Comparison of ENCODE assay signal across 11 cellular contexts in genomic region chr11:36363361-36364272, GRCh38.
DNase-seq lines count a peak whose midpoint lies in the region; ATAC-seq, FAIRE-seq and TF ChIP-seq lines count a peak whose summit lies in the region.
"Had no signal": no experiment of that assay in that cellular context is flagged by ENCODE, and none has a peak within 500 bp of the region (broad histone marks: within the 10 kb centered on the region; RNA-seq: fewer than 3 reads in every experiment).

No MANE protein-coding gene starts in this region.

- H3K9me3 ChIP-seq in K562 (replicated peaks; ENCODE audit: control insufficient read depth, insufficient read depth, low read depth, low read length), result no peaks in the 10 kb centered on the region
- H3K9me3 ChIP-seq in mucosa of rectum (ENCODE audit: control insufficient read depth in 2 of 2, low read length in 2 of 2), result no peaks in the 10 kb centered on the region
- no peaks in the 10 kb centered on the region for H3K9me3 ChIP-seq in adrenal gland (replicated peaks in 1 of 3)

- DNase-seq in GM12892 (ENCODE audit: insufficient read length) (no peak), LoVo (ENCODE audit: low spot score) (peak; percentile 35), K562 (ENCODE audit: extremely low read depth in 1 of 4, low spot score in 3 of 4) (no peak), NCI-H510A treated with DMSO at 0.1 percent for 48 hours (lab: John Stamatoyannopoulos, UW) (no peak), mesenteric fat pad (ENCODE audit: low spot score) (no peak), adrenal gland (no peak)
- DNase-seq: activated CD4-positive, alpha-beta T cell treated with anti-CD3 and anti-CD28 coated beads for 4 hours; amygdala; stimulated activated CD4-positive, alpha-beta T cell treated with anti-CD3 and anti-CD28 coated beads, Interleukin-2, amount 100 ng/mL, for 48 hours had no signal

- H3K4me1 ChIP-seq in K562 (replicated peaks in 1 of 2; ENCODE audit: control insufficient read depth in 2 of 2, insufficient read depth in 2 of 2, low read length in 2 of 2) (no peaks in the 10 kb centered on the region; a peak in 3 of 5 replicates), mucosa of rectum (ENCODE audit: control insufficient read depth in 2 of 2, insufficient read depth in 2 of 2, low read length in 2 of 2) (peaks cover 26 to 55% of the 10 kb centered on the region in 2 donors), adrenal gland (replicated peaks in 1 of 2) (peaks cover 0 to 14% of the 10 kb centered on the region in 2 donors)

- POLR2A ChIA-PET in K562 (lab: Yijun Ruan, JAX), result interaction anchor here (0.6 to 1.4 kb wide), 3 partner anchors 9 to 243 kb away, joined by 3 to 5 read pairs (median 3); no protein-coding TSS in a partner anchor

- TF ChIP-seq EP300 in K562 (IDR thresholded peaks at IDR 0.05; ENCODE audit: low read length), result no peak

- in situ Hi-C loops in K562 (cut with MboI), result no loop called here

- TF ChIP-seq RAD21 in K562 (CRISPR knock-in tag; conservative IDR thresholded peaks at IDR 0.05 in 1 of 2, IDR thresholded peaks at IDR 0.05 in 1 of 2), result no peak

- peak; percentile 53 for FAIRE-seq in GM12892 (lab: Jason Lieb, UNC)
- no peak for FAIRE-seq in K562 (lab: Jason Lieb, UNC)

- H3K36me3 ChIP-seq in K562 (ENCODE audit: control insufficient read depth, insufficient read depth, low read length) (no peaks in the 10 kb centered on the region), mucosa of rectum (ENCODE audit: control insufficient read depth in 2 of 2, insufficient read depth in 2 of 2, low read length in 2 of 2) (no peaks in the 10 kb centered on the region), adrenal gland (replicated peaks in 1 of 2) (no peaks in the 10 kb centered on the region)

- no TSS peak for BruUV-seq in K562 (replicated peaks; lab: Mats Ljungman, UMichigan)

- H3K4me3 ChIP-seq in K562 (no peak overlapping the region), mucosa of rectum (ENCODE audit: low read length in 2 of 2) (no peak overlapping the region), adrenal gland (no peak overlapping the region)

- no peak for ATAC-seq in K562
- ATAC-seq in GM21360 (IDR thresholded peaks at IDR 0.05; ENCODE audit: unreplicated experiment), result no peak

- no peak overlapping the region for H2AFZ ChIP-seq in K562 (ENCODE audit: low read depth, low read length)

- CTCF ChIA-PET in K562 (lab: Yijun Ruan, JAX; ENCODE audit: low intra/inter-chr PET ratio), result no interaction called here

- no peak overlapping the region for H3K4me2 ChIP-seq in K562 (ENCODE audit: insufficient read depth, low read length)

- 1% methylated on average over 5 of the region's 5 CpGs for WGBS in K562 (ENCODE audit: insufficient coverage, low coverage, missing lambda C conversion rate)
- WGBS in adrenal gland, 4 donors, result 50 to 69% (median 60%) methylated on average over 5 of the region's 5 CpGs

- TF ChIP-seq CTCF in K562 (IDR thresholded peaks at IDR 0.05 in 2 of 3, conservative IDR thresholded peaks at IDR 0.05 in 1 of 3; ENCODE audit: insufficient read depth in 2 of 3, low read depth in 1 of 3, low read length in 3 of 3) (no peak), adrenal gland (IDR thresholded peaks at IDR 0.05) (no peak)

- H3K27me3 ChIP-seq in K562 (ENCODE audit: control insufficient read depth in 2 of 2, insufficient read depth in 2 of 2, low read length in 2 of 2) (peaks cover 2 to 27% of the 10 kb centered on the region in 2 experiments; a peak in 4 of 5 replicates), mucosa of rectum (ENCODE audit: control insufficient read depth in 2 of 2, insufficient read depth in 2 of 2, low read length in 2 of 2) (no peaks in the 10 kb centered on the region), adrenal gland (peaks cover 6% of the 10 kb centered on the region)

- no peak overlapping the region for H3K27ac ChIP-seq in K562 (ENCODE audit: extremely low read depth, low read depth, low read length)
- peak overlapping the region; percentile 46 to 50 for H3K27ac ChIP-seq in mucosa of rectum (ENCODE audit: low read depth in 2 of 2, low read length in 2 of 2)
- H3K27ac ChIP-seq in adrenal gland, result no peak overlapping the region

- H3K9ac ChIP-seq in K562 (ENCODE audit: insufficient read depth in 1 of 2, low read depth in 2 of 2, low read length in 2 of 2) (no peak overlapping the region), mucosa of rectum (ENCODE audit: low read depth in 1 of 2, low read length in 2 of 2) (no peak overlapping the region)

- no peaks in the 10 kb centered on the region for H3K9me1 ChIP-seq in K562 (ENCODE audit: control insufficient read depth, insufficient read depth, low read length)

- no peaks in the 10 kb centered on the region for H3K79me2 ChIP-seq in K562 (ENCODE audit: control insufficient read depth, insufficient read depth, low read length)

- H4K20me1 ChIP-seq in K562 (replicated peaks; ENCODE audit: control insufficient read depth, insufficient read depth, low read length), result no peaks in the 10 kb centered on the region

- intact Hi-C loops in K562 (cut with micrococcal nuclease) (loop anchor here (5.0 kb wide), 1 partner anchor 94 kb away; no protein-coding TSS in a partner anchor), adrenal gland (cut with DNase I) (no loop called here)

- no peak for TF ChIP-seq POLR2A in GM12892 (IDR thresholded peaks at IDR 0.05; ENCODE audit: low read depth, low read length)
- TF ChIP-seq POLR2A in K562 (conservative IDR thresholded peaks at IDR 0.05), result no peak
- no peak for TF ChIP-seq POLR2A in adrenal gland (IDR thresholded peaks at IDR 0.05)

TF ChIP-seq in K562, 482 proteins besides CTCF, POLR2A, EP300 and RAD21 (continues in another document):
- TF ChIP-seq ZNF143 (CRISPR knock-in tag; IDR thresholded peaks at IDR 0.05) (no peak), TEAD4 (IDR thresholded peaks at IDR 0.05; ENCODE audit: low read length) (peak; percentile 40; the same call in 1 of the 2 replicates), TEAD4 (CRISPR knock-in tag; IDR thresholded peaks at IDR 0.05; ENCODE audit: borderline replicate concordance) (no peak), ESRRB (CRISPR knock-in tag; IDR thresholded peaks at IDR 0.05; ENCODE audit: borderline replicate concordance) (no peak), ZFP36 (IDR thresholded peaks at IDR 0.05; ENCODE audit: low read depth, low read length, partially characterized antibody) (peak; percentile 73), RBM15 (IDR thresholded peaks at IDR 0.05; ENCODE audit: insufficient read depth, low read length) (no peak), STAT5B (CRISPR knock-in tag; IDR thresholded peaks at IDR 0.05) (no peak), RBM25 (IDR thresholded peaks at IDR 0.05; ENCODE audit: low read depth, low read length, severe bottlenecking) (peak; percentile 75), ZNF449 (CRISPR knock-in tag; IDR thresholded peaks at IDR 0.05) (no peak), FOSL1 (tag; conservative IDR thresholded peaks at IDR 0.05) (no peak), TEAD1 (CRISPR knock-in tag; IDR thresholded peaks at IDR 0.05) (no peak), ZBTB26 (CRISPR knock-in tag; IDR thresholded peaks at IDR 0.05) (no peak), ZNF445 (CRISPR knock-in tag; IDR thresholded peaks at IDR 0.05; ENCODE audit: low read depth) (no peak), DDX20 (tag; IDR thresholded peaks at IDR 0.05; ENCODE audit: low read depth) (no peak), ZNF780A (CRISPR knock-in tag; IDR thresholded peaks at IDR 0.05) (no peak), WHSC1 (IDR thresholded peaks at IDR 0.05; ENCODE audit: low read length) (no peak), SRSF3 (IDR thresholded peaks at IDR 0.05; ENCODE audit: insufficient read depth, low read length) (no peak), ARHGAP35 (IDR thresholded peaks at IDR 0.05; ENCODE audit: partially characterized antibody) (no peak), BCOR (IDR thresholded peaks at IDR 0.05) (0 out of 2 replicates have a peak, but pooled peaks have one; percentile 17), TCF3 (CRISPR knock-in tag; IDR thresholded peaks at IDR 0.05) (0 out of 2 replicates have a peak, but pooled peaks have one; percentile 11), VEZF1 (CRISPR knock-in tag; IDR thresholded peaks at IDR 0.05) (0 out of 2 replicates have a peak, but pooled peaks have one; percentile 15), ZNF699 (CRISPR knock-in tag; IDR thresholded peaks at IDR 0.05; ENCODE audit: insufficient replicate concordance) (no peak), ZNF184 (CRISPR knock-in tag; IDR thresholded peaks at IDR 0.05) (no peak), ZNF584 (CRISPR knock-in tag; IDR thresholded peaks at IDR 0.05; ENCODE audit: low read depth) (no peak)

Comparison
In these comparisons a context has a peak if more than half of its experiments do, and no peak if none do; other contexts are left out.
1. H3K27ac ChIP-seq: peak in mucosa of rectum (2 of 2); none in K562 (single experiment) and adrenal gland (0 of 5).